Comparison of ENCODE assay signal across 8 cellular contexts in genomic region chr6:53348436-53349208, GRCh38. TPM values are rescaled to one million over a fixed set of nuclear protein-coding genes. Genes with fewer than 3 reads are reported as not detected.
DNase-seq lines count a peak whose midpoint lies in the region; ATAC-seq and TF ChIP-seq lines count a peak whose summit lies in the region.

ELOVL5 (minus strand) TSS chr6:53348950; CDS start chr6:53295699, 53,251 bp downstream.

- peak; percentile 38 for TF ChIP-seq POLR2A in NB4 (IDR thresholded peaks at IDR 0.05; ENCODE audit: extremely low read depth, insufficient read length)

- POLR2A ChIA-PET in SK-N-SH (lab: Yijun Ruan, JAX), result interaction anchor here (1.4 to 1.9 kb wide), 2 partner anchors 11 to 69 kb away, joined by 4 to 7 read pairs; no protein-coding TSS in a partner anchor

- peak within 1 kb of the TSS; percentile 76 for H3K4me3 ChIP-seq in HFF-Myc (replicated peaks; ENCODE audit: low read depth, low read length)
- peak within 1 kb of the TSS; percentile 89 for H3K4me3 ChIP-seq in NB4 (ENCODE audit: low read depth, low read length)
- H3K4me3 ChIP-seq in SK-N-SH (ENCODE audit: low read depth in 2 of 2, low read length in 1 of 2), result peak within 1 kb of the TSS; percentile 70 to 91
- H3K4me3 ChIP-seq in osteoblast (ENCODE audit: insufficient read depth, low read length), result peak within 1 kb of the TSS; percentile 90
- peak within 1 kb of the TSS; percentile 91 for H3K4me3 ChIP-seq in thoracic aorta

- H3K9me3 ChIP-seq in SK-N-SH (no peaks in the 10 kb centered on the region), osteoblast (ENCODE audit: low read depth, low read length) (no peaks in the 10 kb centered on the region), thoracic aorta (no peaks in the 10 kb centered on the region)

- peak within 1 kb of the TSS; percentile 86 for H3K9ac ChIP-seq in SK-N-SH

- peaks cover 30% of the 10 kb centered on the region for H4K20me1 ChIP-seq in SK-N-SH (ENCODE audit: insufficient read depth)
- H4K20me1 ChIP-seq in osteoblast (ENCODE audit: insufficient read depth, low read length), result peaks cover 23% of the 10 kb centered on the region

- peak within 1 kb of the TSS; percentile 85 for H2AFZ ChIP-seq in SK-N-SH (ENCODE audit: low read depth)
- H2AFZ ChIP-seq in osteoblast (ENCODE audit: low read length), result peak within 1 kb of the TSS; percentile 98

- CTCF ChIA-PET in SK-N-SH (lab: Yijun Ruan, JAX), result interaction anchor here (1.1 to 2.0 kb wide), 5 partner anchors 49 to 176 kb away, joined by 3 to 6 read pairs (median 3); no protein-coding TSS in a partner anchor

- no peak for TF ChIP-seq EP300 in SK-N-SH (IDR thresholded peaks at IDR 0.05; ENCODE audit: borderline replicate concordance in 1 of 2, low read depth in 1 of 2, low read length in 1 of 2)

- no peaks in the 10 kb centered on the region for H3K9me2 ChIP-seq in SK-N-SH

- H3K36me3 ChIP-seq in SK-N-SH (replicated peaks in 1 of 2; ENCODE audit: control insufficient read depth in 1 of 2, insufficient read depth in 2 of 2, low read length in 1 of 2) (peaks cover 0 to 3% of the 10 kb centered on the region in 2 experiments), osteoblast (ENCODE audit: insufficient read depth, low read length) (no peaks in the 10 kb centered on the region), thoracic aorta (no peaks in the 10 kb centered on the region)

- WGBS in SK-N-SH (ENCODE audit: low lambda C conversion rate), result under 1% methylated on average over 15 of the region's 89 CpGs

- peak within 1 kb of the TSS; percentile 70 for H3K4me2 ChIP-seq in SK-N-SH
- peak within 1 kb of the TSS; percentile 91 for H3K4me2 ChIP-seq in osteoblast (ENCODE audit: insufficient read depth, low read length)

- H3K27me3 ChIP-seq in SK-N-SH (ENCODE audit: insufficient read depth), result no peaks in the 10 kb centered on the region
- H3K27me3 ChIP-seq in osteoblast (ENCODE audit: insufficient read depth, low read length), result peaks cover 11% of the 10 kb centered on the region
- H3K27me3 ChIP-seq in thoracic aorta (replicated peaks; ENCODE audit: insufficient read depth), result no peaks in the 10 kb centered on the region

- H3K79me2 ChIP-seq in SK-N-SH (ENCODE audit: insufficient read depth), result peaks cover 47% of the 10 kb centered on the region
- H3K79me2 ChIP-seq in osteoblast (ENCODE audit: insufficient read depth, low read length), result peaks cover 41% of the 10 kb centered on the region

- DNase-seq in GF-D8 (lab: John Stamatoyannopoulos, UW) (peak; percentile 92), HFF-Myc (ENCODE audit: extremely low read depth, low read depth) (peak; percentile 91), NB4 (ENCODE audit: low read depth) (peak; percentile 97), SK-N-SH (peak; percentile 92), globus pallidus (ENCODE audit: low spot score) (peak; percentile 94), osteoblast (ENCODE audit: insufficient read length, low spot score, missing footprints) (peak; percentile 96), thoracic aorta (ENCODE audit: low spot score) (peak; percentile 99)
- peak; percentile 96 for DNase-seq in activated naive CD4-positive, alpha-beta T cell treated with anti-CD3 and anti-CD28 coated beads, Interleukin-2, amount 50 U/mL, for 16 hours

- H3K4me1 ChIP-seq in SK-N-SH (ENCODE audit: control insufficient read depth in 1 of 2, insufficient read depth in 2 of 2, low read depth in 1 of 2, low read length in 1 of 2) (peaks cover 0 to 15% of the 10 kb centered on the region in 2 experiments; a peak in 2 of 4 replicates), osteoblast (ENCODE audit: insufficient read depth, low read length) (peaks cover 7% of the 10 kb centered on the region), thoracic aorta (ENCODE audit: control insufficient read depth in 1 of 2, low read depth in 2 of 2) (peaks cover 4 to 27% of the 10 kb centered on the region in 2 donors)

- TF ChIP-seq RAD21 in SK-N-SH (IDR thresholded peaks at IDR 0.05; ENCODE audit: low read length), result no peak

- H3K27ac ChIP-seq in SK-N-SH (ENCODE audit: low read depth in 2 of 2, low read length in 1 of 2) (peak within 1 kb of the TSS; percentile 92 to 93), osteoblast (ENCODE audit: low read depth, low read length) (peak within 1 kb of the TSS; percentile 93), thoracic aorta (peak within 1 kb of the TSS; percentile 98 to 99)

- H3F3A ChIP-seq in SK-N-SH (replicated peaks; ENCODE audit: insufficient read depth), result no peaks in the 10 kb centered on the region

- peak; percentile 99 for ATAC-seq in thoracic aorta (ENCODE audit: insufficient number of reproducible peaks, low FRiP score, low read depth)

- TF ChIP-seq CTCF in HFF-Myc (IDR thresholded peaks at IDR 0.05; ENCODE audit: low read depth, low read length, missing control alignments) (no peak), NB4 (IDR thresholded peaks at IDR 0.05; ENCODE audit: low read depth, low read length) (no peak), SK-N-SH (IDR thresholded peaks at IDR 0.05) (no peak), osteoblast (IDR thresholded peaks at IDR 0.05; ENCODE audit: extremely low read depth, low read depth, low read length) (no peak), thoracic aorta (IDR thresholded peaks at IDR 0.05) (no peak)

TF ChIP-seq in SK-N-SH, 30 proteins besides CTCF, POLR2A, EP300 and RAD21:
- TF ChIP-seq TCF12 (IDR thresholded peaks at IDR 0.05) (no peak), MAX (IDR thresholded peaks at IDR 0.05; ENCODE audit: low read depth) (peak; percentile 91; the same call in 1 of the 2 replicates), RXRA (IDR thresholded peaks at IDR 0.05; ENCODE audit: borderline replicate concordance, low read depth) (no peak), SIN3A (IDR thresholded peaks at IDR 0.05; ENCODE audit: borderline replicate concordance, low read depth, low read length) (no peak), GATA2 (CRISPR knock-in tag; IDR thresholded peaks at IDR 0.05) (peak; percentile 90), NFIC (IDR thresholded peaks at IDR 0.05; ENCODE audit: borderline replicate concordance) (no peak), TAF1 (IDR thresholded peaks at IDR 0.05; ENCODE audit: borderline replicate concordance, low read depth, low read length) (peak; percentile 31; the same call in 1 of the 2 replicates), MEF2A (IDR thresholded peaks at IDR 0.05; ENCODE audit: borderline replicate concordance, low read depth) (no peak), ELF1 (IDR thresholded peaks at IDR 0.05) (peak; percentile 68), CHD2 (IDR thresholded peaks at IDR 0.05; ENCODE audit: low read length, partially characterized antibody) (peak; percentile 14), YY1 (IDR thresholded peaks at IDR 0.05; ENCODE audit: low read depth) (peak; percentile 62), RCOR1 (IDR thresholded peaks at IDR 0.05; ENCODE audit: low read length) (peak; percentile 53; the same call in 1 of the 2 replicates), IRF3 (IDR thresholded peaks at IDR 0.05; ENCODE audit: low read depth, low read length) (peak; percentile 60), PBX3 (IDR thresholded peaks at IDR 0.05) (0 out of 2 replicates have a peak, but pooled peaks have one; percentile 13), JUND (IDR thresholded peaks at IDR 0.05) (no peak), RFX5 (IDR thresholded peaks at IDR 0.05; ENCODE audit: low read length) (peak; percentile 83), TEAD4 (IDR thresholded peaks at IDR 0.05; ENCODE audit: borderline replicate concordance, insufficient read depth) (no peak), MXI1 (IDR thresholded peaks at IDR 0.05; ENCODE audit: low read depth, low read length) (peak; percentile 92; the same call in 1 of the 2 replicates), SMC3 (IDR thresholded peaks at IDR 0.05; ENCODE audit: low read depth, low read length) (no peak), FOXM1 (IDR thresholded peaks at IDR 0.05; ENCODE audit: low read depth) (no peak), USF1 (IDR thresholded peaks at IDR 0.05; ENCODE audit: borderline replicate concordance, low read depth) (peak; percentile 61)
TF ChIP-seq in SK-N-SH: peak in this region for 12.

RNA-seq across cellular contexts. Expression of gene ELOVL5, which starts in this region (rescaled TPM):
- polyA plus RNA-seq in SK-N-SH (2012; rRNA removed), result 31.9 and 46.4 TPM in 2 replicates
- 35.2 and 38.0 TPM in 2 replicates for polyA plus RNA-seq in SK-N-SH (2012; cell fraction: cytosol; rRNA removed)
- 21.5 and 37.4 TPM in 2 replicates for polyA plus RNA-seq in SK-N-SH (2012; cell fraction: nucleus; rRNA removed)
- total RNA-seq in osteoblast, result 75.3 and 76.6 TPM in 2 replicates
- total RNA-seq in thoracic aorta, result 10 to 100 TPM; 61.1 to 86.8 TPM

Comparison
In these comparisons a context has a peak if more than half of its experiments do, and no peak if none do; other contexts are left out.
1. Peak in every context shown above with its lines: DNase-seq, ATAC-seq, H3K4me3 ChIP-seq and H3K27ac ChIP-seq.